ENCODE assay signal across 2 cellular contexts in the genomic region with DNA sequence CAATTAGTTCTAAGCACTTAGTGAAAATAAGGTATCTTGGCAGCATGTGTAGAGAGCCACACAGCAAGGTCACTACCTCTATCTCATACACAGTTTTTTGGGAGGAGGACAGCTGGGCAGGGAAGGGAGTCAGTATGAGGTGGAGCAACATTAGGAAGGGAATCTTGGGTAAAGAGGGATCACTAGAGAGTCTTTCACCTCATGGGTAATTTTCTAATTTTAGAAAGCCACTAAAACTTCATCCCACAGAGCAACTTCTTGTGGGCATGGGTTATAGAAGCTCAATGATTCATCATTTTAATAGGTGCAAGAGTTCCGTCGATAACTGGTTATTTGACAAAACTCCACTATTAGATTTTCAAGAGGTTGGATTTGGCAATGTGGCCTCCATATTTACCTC.
TF ChIP-seq lines count a peak whose summit lies in the region.

No MANE protein-coding gene starts in this region.

TF ChIP-seq in HepG2, 621 proteins besides CTCF, POLR2A, EP300 and RAD21:
- TF ChIP-seq, protein P1, sequence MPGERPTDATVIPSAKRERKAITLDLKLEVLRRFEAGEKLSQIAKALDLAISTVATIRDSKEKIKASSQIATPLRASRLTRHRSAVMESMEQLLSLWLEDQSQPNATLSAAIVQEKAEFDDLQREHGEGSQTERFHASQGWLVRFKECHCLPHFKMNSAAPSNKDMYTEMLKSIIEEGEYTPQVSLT (CRISPR knock-in tag; IDR thresholded peaks at IDR 0.05; ENCODE audit: borderline replicate concordance, low read depth) = no peak
- TF ChIP-seq ZNF17 (CRISPR knock-in tag; IDR thresholded peaks at IDR 0.05) = no peak
- no peak for TF ChIP-seq KAT8 (CRISPR knock-in tag; IDR thresholded peaks at IDR 0.05)
- no peak for TF ChIP-seq NR1H2 (CRISPR knock-in tag; IDR thresholded peaks at IDR 0.05; ENCODE audit: borderline replicate concordance, low read depth)
- TF ChIP-seq CENPX (CRISPR knock-in tag; IDR thresholded peaks at IDR 0.05) = no peak
- TF ChIP-seq ZNF343 (CRISPR knock-in tag; IDR thresholded peaks at IDR 0.05) = no peak
- TF ChIP-seq KDM3A (CRISPR knock-in tag; IDR thresholded peaks at IDR 0.05; ENCODE audit: low read depth) = no peak
- no peak for TF ChIP-seq RELA (CRISPR knock-in tag; IDR thresholded peaks at IDR 0.05)
- TF ChIP-seq RBM39 (IDR thresholded peaks at IDR 0.05; ENCODE audit: low read depth, low read length, poor library complexity, severe bottlenecking) = no peak
- TF ChIP-seq DMAP1 (CRISPR knock-in tag; IDR thresholded peaks at IDR 0.05) = no peak

TF ChIP-seq in WTC11, 78 proteins besides CTCF, POLR2A, EP300 and RAD21:
- TF ChIP-seq, protein P2, sequence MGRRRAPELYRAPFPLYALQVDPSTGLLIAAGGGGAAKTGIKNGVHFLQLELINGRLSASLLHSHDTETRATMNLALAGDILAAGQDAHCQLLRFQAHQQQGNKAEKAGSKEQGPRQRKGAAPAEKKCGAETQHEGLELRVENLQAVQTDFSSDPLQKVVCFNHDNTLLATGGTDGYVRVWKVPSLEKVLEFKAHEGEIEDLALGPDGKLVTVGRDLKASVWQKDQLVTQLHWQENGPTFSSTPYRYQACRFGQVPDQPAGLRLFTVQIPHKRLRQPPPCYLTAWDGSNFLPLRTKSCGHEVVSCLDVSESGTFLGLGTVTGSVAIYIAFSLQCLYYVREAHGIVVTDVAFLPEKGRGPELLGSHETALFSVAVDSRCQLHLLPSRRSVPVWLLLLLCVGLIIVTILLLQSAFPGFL (CRISPR knock-in tag; IDR thresholded peaks at IDR 0.05; ENCODE audit: borderline replicate concordance) = no peak
- TF ChIP-seq, protein P3, sequence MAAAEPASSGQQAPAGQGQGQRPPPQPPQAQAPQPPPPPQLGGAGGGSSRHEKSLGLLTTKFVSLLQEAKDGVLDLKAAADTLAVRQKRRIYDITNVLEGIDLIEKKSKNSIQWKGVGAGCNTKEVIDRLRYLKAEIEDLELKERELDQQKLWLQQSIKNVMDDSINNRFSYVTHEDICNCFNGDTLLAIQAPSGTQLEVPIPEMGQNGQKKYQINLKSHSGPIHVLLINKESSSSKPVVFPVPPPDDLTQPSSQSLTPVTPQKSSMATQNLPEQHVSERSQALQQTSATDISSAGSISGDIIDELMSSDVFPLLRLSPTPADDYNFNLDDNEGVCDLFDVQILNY (CRISPR knock-in tag; IDR thresholded peaks at IDR 0.05) = no peak
- TF ChIP-seq ETV6 (CRISPR knock-in tag; IDR thresholded peaks at IDR 0.05) (no peak), ESRRA (CRISPR knock-in tag; IDR thresholded peaks at IDR 0.05; ENCODE audit: borderline replicate concordance) (no peak), RELA (CRISPR knock-in tag; IDR thresholded peaks at IDR 0.05; ENCODE audit: borderline replicate concordance) (no peak), SMAD4 (CRISPR knock-in tag; IDR thresholded peaks at IDR 0.05) (no peak), ZNF232 (CRISPR knock-in tag; IDR thresholded peaks at IDR 0.05) (no peak), MYBL2 (CRISPR knock-in tag; IDR thresholded peaks at IDR 0.05) (no peak), TCF7 (CRISPR knock-in tag; IDR thresholded peaks at IDR 0.05; ENCODE audit: low read depth) (no peak), ZNF138 (CRISPR knock-in tag; conservative IDR thresholded peaks at IDR 0.05) (no peak), NFE2L1 (CRISPR knock-in tag; IDR thresholded peaks at IDR 0.05) (no peak), ZNF671 (CRISPR knock-in tag; IDR thresholded peaks at IDR 0.05) (no peak), ZNF416 (CRISPR knock-in tag; IDR thresholded peaks at IDR 0.05) (no peak), TEAD4 (CRISPR knock-in tag; IDR thresholded peaks at IDR 0.05) (no peak), ZBTB21 (CRISPR knock-in tag; IDR thresholded peaks at IDR 0.05; ENCODE audit: borderline replicate concordance) (no peak), CREM (CRISPR knock-in tag; IDR thresholded peaks at IDR 0.05) (no peak), JAZF1 (CRISPR knock-in tag; IDR thresholded peaks at IDR 0.05) (no peak)
- TF ChIP-seq, protein P4, sequence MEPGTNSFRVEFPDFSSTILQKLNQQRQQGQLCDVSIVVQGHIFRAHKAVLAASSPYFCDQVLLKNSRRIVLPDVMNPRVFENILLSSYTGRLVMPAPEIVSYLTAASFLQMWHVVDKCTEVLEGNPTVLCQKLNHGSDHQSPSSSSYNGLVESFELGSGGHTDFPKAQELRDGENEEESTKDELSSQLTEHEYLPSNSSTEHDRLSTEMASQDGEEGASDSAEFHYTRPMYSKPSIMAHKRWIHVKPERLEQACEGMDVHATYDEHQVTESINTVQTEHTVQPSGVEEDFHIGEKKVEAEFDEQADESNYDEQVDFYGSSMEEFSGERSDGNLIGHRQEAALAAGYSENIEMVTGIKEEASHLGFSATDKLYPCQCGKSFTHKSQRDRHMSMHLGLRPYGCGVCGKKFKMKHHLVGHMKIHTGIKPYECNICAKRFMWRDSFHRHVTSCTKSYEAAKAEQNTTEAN (CRISPR knock-in tag; IDR thresholded peaks at IDR 0.05) = no peak
- TF ChIP-seq, protein P5, sequence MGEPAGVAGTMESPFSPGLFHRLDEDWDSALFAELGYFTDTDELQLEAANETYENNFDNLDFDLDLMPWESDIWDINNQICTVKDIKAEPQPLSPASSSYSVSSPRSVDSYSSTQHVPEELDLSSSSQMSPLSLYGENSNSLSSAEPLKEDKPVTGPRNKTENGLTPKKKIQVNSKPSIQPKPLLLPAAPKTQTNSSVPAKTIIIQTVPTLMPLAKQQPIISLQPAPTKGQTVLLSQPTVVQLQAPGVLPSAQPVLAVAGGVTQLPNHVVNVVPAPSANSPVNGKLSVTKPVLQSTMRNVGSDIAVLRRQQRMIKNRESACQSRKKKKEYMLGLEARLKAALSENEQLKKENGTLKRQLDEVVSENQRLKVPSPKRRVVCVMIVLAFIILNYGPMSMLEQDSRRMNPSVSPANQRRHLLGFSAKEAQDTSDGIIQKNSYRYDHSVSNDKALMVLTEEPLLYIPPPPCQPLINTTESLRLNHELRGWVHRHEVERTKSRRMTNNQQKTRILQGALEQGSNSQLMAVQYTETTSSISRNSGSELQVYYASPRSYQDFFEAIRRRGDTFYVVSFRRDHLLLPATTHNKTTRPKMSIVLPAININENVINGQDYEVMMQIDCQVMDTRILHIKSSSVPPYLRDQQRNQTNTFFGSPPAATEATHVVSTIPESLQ (CRISPR knock-in tag; IDR thresholded peaks at IDR 0.05) = no peak
- TF ChIP-seq, protein P6, sequence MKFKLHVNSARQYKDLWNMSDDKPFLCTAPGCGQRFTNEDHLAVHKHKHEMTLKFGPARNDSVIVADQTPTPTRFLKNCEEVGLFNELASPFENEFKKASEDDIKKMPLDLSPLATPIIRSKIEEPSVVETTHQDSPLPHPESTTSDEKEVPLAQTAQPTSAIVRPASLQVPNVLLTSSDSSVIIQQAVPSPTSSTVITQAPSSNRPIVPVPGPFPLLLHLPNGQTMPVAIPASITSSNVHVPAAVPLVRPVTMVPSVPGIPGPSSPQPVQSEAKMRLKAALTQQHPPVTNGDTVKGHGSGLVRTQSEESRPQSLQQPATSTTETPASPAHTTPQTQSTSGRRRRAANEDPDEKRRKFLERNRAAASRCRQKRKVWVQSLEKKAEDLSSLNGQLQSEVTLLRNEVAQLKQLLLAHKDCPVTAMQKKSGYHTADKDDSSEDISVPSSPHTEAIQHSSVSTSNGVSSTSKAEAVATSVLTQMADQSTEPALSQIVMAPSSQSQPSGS (CRISPR knock-in tag; IDR thresholded peaks at IDR 0.05; ENCODE audit: borderline replicate concordance, low read depth) = no peak
